Comparison of ENCODE assay signal across 9 cellular contexts in the genomic region with DNA sequence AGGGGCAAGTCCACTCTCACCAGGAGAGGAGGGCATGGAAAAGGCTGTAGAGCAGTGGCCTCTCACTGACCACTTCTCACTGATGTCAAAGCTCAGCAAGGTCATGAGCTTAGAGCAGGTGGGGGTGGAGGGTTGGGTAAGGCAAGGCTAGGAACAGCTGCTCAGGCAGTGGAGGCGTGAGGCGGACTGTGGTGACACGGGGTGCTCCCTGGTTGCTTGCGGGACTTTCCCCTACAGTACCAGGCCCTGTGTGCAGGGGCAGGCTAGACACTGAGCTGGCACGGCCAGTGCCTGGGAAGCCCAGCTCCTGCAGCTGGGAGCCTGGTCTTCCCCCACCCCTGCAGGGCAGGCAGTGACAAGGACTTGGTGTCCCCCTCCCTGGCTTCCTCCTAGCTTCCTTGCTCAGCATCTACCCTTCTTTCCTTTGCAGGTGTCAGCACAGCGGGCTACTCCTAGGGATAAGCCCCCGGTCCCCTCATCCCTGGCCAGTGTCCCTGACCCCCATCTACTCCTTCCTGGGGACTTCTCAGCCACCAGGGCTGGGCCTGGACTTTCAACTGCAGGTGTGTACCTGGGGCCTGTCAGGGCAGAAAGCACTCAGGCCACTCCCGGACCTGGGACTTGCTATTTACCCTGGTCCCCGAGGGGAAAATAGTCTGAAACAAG. TPM values are rescaled to one million over a fixed set of nuclear protein-coding genes. Genes with fewer than 3 reads are reported as not detected.
DNase-seq lines count a peak whose midpoint lies in the region; ATAC-seq and TF ChIP-seq lines count a peak whose summit lies in the region.
"Had no signal": no experiment of that assay in that cellular context is flagged by ENCODE, and none has a peak within 500 bp of the region (broad histone marks: within the 10 kb centered on the region; RNA-seq: fewer than 3 reads in every experiment).

No MANE protein-coding gene starts in this region.

- H3K27ac Mint-ChIP-seq in activated naive CD8-positive, alpha-beta T cell treated with anti-CD3 and anti-CD28 coated beads for 36 hours: peak overlapping the region; percentile 79
- H3K27ac Mint-ChIP-seq in progenitor cell of endocrine pancreas: no peak overlapping the region

- H3K9me3 Mint-ChIP-seq in activated naive CD8-positive, alpha-beta T cell treated with anti-CD3 and anti-CD28 coated beads for 36 hours: no peaks in the 10 kb centered on the region
- H3K9me3 Mint-ChIP-seq in progenitor cell of endocrine pancreas (ENCODE audit: low read depth): no peaks in the 10 kb centered on the region
- H3K9me3 Mint-ChIP-seq: activated naive CD4-positive, alpha-beta T cell treated with anti-CD3 and anti-CD28 coated beads, Interleukin-2, amount 50 U/mL, for 24 hours had no signal

- H3K36me3 Mint-ChIP-seq in activated naive CD8-positive, alpha-beta T cell treated with anti-CD3 and anti-CD28 coated beads for 36 hours: peaks cover 6% of the 10 kb centered on the region
- H3K36me3 Mint-ChIP-seq in progenitor cell of endocrine pancreas (ENCODE audit: insufficient read depth): peaks cover 7% of the 10 kb centered on the region

- DNase-seq in DMS53 (lab: John Stamatoyannopoulos, UW): peak; percentile 34
- DNase-seq in DMS53 treated with DMSO at 0.1 percent for 48 hours (lab: John Stamatoyannopoulos, UW; ENCODE audit: unreplicated experiment): no peak
- DNase-seq in activated naive CD8-positive, alpha-beta T cell treated with anti-CD3 and anti-CD28 coated beads for 36 hours: peak; percentile 44
- peak; percentile 26 to 35 for DNase-seq in stimulated activated CD4-positive, alpha-beta T cell treated with anti-CD3 and anti-CD28 coated beads, Interleukin-4, amount 100 ng/mL, for 4 hours
- DNase-seq in H4 (ENCODE audit: low spot score): no peak
- DNase-seq in NCI-H2029 treated with DMSO at 0.1 percent for 48 hours (lab: John Stamatoyannopoulos, UW): no peak
- no peak for DNase-seq in progenitor cell of endocrine pancreas (ENCODE audit: low spot score, unreplicated experiment)

- no peaks in the 10 kb centered on the region for H3K27me3 Mint-ChIP-seq in activated naive CD8-positive, alpha-beta T cell treated with anti-CD3 and anti-CD28 coated beads for 36 hours
- no peaks in the 10 kb centered on the region for H3K27me3 Mint-ChIP-seq in progenitor cell of endocrine pancreas
- H3K27me3 Mint-ChIP-seq: activated naive CD4-positive, alpha-beta T cell treated with anti-CD3 and anti-CD28 coated beads, Interleukin-2, amount 50 U/mL, for 24 hours had no signal

- ATAC-seq in HG03103 (IDR thresholded peaks at IDR 0.05; ENCODE audit: low read depth, unreplicated experiment): peak; percentile 48

- H3K4me1 Mint-ChIP-seq in activated naive CD8-positive, alpha-beta T cell treated with anti-CD3 and anti-CD28 coated beads for 36 hours: peaks cover 21% of the 10 kb centered on the region
- H3K4me1 Mint-ChIP-seq in progenitor cell of endocrine pancreas (ENCODE audit: low read depth): peaks cover 3% of the 10 kb centered on the region

- TF ChIP-seq CTCF in progenitor cell of endocrine pancreas (IDR thresholded peaks at IDR 0.05; ENCODE audit: unreplicated experiment): no peak

- H3K4me3 Mint-ChIP-seq in activated naive CD8-positive, alpha-beta T cell treated with anti-CD3 and anti-CD28 coated beads for 36 hours: no peak overlapping the region
- no peak overlapping the region for H3K4me3 Mint-ChIP-seq in progenitor cell of endocrine pancreas (ENCODE audit: low read depth)
- H3K4me3 Mint-ChIP-seq: activated naive CD4-positive, alpha-beta T cell treated with anti-CD3 and anti-CD28 coated beads, Interleukin-2, amount 50 U/mL, for 24 hours had no signal

RNA-seq across cellular contexts. Expression of a gene that starts 45.6 kb away (rescaled TPM):
- total RNA-seq in activated naive CD8-positive, alpha-beta T cell treated with anti-CD3 and anti-CD28 coated beads for 36 hours: 10 to 100 TPM; 43.4 to 45.8 TPM
- total RNA-seq in H4 (2014; rRNA removed; shearing (Covaris generic)): 17.6 and 18.8 TPM in 2 replicates
- total RNA-seq in progenitor cell of endocrine pancreas: 46.6 and 49.6 TPM in 2 replicates

Comparison
In these comparisons a context has a peak if more than half of its experiments do, and no peak if none do; other contexts are left out.
1. DNase-seq: peak in DMS53 (single experiment), activated naive CD8-positive, alpha-beta T cell treated with anti-CD3 and anti-CD28 coated beads for 36 hours (single experiment) and stimulated activated CD4-positive, alpha-beta T cell treated with anti-CD3 and anti-CD28 coated beads, Interleukin-4, amount 100 ng/mL, for 4 hours (2 of 2); none in DMS53 treated with DMSO at 0.1 percent for 48 hours (single experiment), H4 (single experiment), NCI-H2029 treated with DMSO at 0.1 percent for 48 hours (single experiment) and progenitor cell of endocrine pancreas (single experiment).